In the genomic region with DNA sequence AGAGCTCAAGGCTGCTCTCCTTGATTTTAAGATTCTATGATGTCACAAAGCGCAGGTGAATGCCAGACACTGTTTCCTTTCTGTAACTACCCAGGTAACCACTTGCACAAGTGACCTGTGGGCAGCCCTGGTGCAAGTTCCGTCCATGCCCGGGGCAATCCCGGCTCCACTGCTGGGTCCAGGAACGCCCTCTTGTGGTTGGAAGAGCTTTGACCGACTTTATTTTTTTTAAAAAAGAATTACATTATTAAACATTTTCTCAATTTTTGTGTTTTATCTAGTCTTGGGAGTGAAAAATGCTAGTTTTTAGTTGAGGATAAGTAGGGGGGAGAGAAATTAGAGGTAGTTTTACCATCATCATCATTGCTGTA, we compare ENCODE assay signal across 8 cellular contexts.
DNase-seq lines count a peak whose midpoint lies in the region; ATAC-seq and TF ChIP-seq lines count a peak whose summit lies in the region.

No MANE protein-coding gene starts in this region.

- WGBS in H9 (ENCODE audit: extremely low coverage, insufficient read length, low lambda C conversion rate): no CpG with 5 or more reads among the region's 6 CpGs

- H3K27me3 ChIP-seq in H9 (ENCODE audit: insufficient read depth, low read length) (no peaks in the 10 kb centered on the region), skeletal muscle tissue (ENCODE audit: control insufficient read depth in 3 of 3, insufficient read depth in 3 of 3, low read length in 3 of 3) (no peaks in the 10 kb centered on the region)

- H2BK20ac ChIP-seq in H9 (ENCODE audit: low read depth, low read length, poor library complexity, severe bottlenecking): no peak overlapping the region

- no peaks in the 10 kb centered on the region for H3K79me1 ChIP-seq in H9 (ENCODE audit: insufficient read depth, low read depth, low read length, poor library complexity, severe bottlenecking)

- DNase-seq in H9 (peak; percentile 57), SKM-1 treated with dmso at 0.1 percent for 144 hours (lab: John Stamatoyannopoulos, UW; ENCODE audit: unreplicated experiment) (peak; percentile 35), head of caudate nucleus (peak in 24 of 42 donors; percentile 20 to 71 (median 38)), midbrain (lab: John Stamatoyannopoulos, UW) (no peak), NCI-H1105 treated with DMSO at 0.1 percent for 48 hours (lab: John Stamatoyannopoulos, UW) (no peak), NCI-H128 (lab: John Stamatoyannopoulos, UW; ENCODE audit: unreplicated experiment) (no peak)
- DNase-seq in activated T-cell treated with anti-CD3 and anti-CD28 coated beads, Interleukin-2, amount 50 U/mL, for 4 hours: no peak

- H3K27me3 Mint-ChIP-seq in H9 (ENCODE audit: low read depth): no peaks in the 10 kb centered on the region; the same call in 1 of the 2 replicates
- peaks cover 12% of the 10 kb centered on the region for H3K27me3 Mint-ChIP-seq in activated T-cell treated with anti-CD3 and anti-CD28 coated beads, Interleukin-2, amount 50 U/mL, for 4 hours (ENCODE audit: low read depth)

- peaks cover 6 to 7% of the 10 kb centered on the region in 2 experiments; a peak in 4 of 5 replicates for H3K9me3 Mint-ChIP-seq in H9
- H3K9me3 Mint-ChIP-seq in activated T-cell treated with anti-CD3 and anti-CD28 coated beads, Interleukin-2, amount 50 U/mL, for 4 hours: peaks cover 7% of the 10 kb centered on the region

- H3K56ac ChIP-seq in H9 (ENCODE audit: insufficient read length, low read depth, low read length): no peak overlapping the region

- H2BK15ac ChIP-seq in H9 (ENCODE audit: low read depth, low read length): no peak overlapping the region

- no peak overlapping the region for H2AFZ ChIP-seq in H9 (ENCODE audit: low read length)

- no peaks in the 10 kb centered on the region for H3K9me3 ChIP-seq in H9 (ENCODE audit: control insufficient read depth, low read depth, low read length)
- H3K9me3 ChIP-seq in skeletal muscle tissue (ENCODE audit: control insufficient read depth in 3 of 3, low read length in 3 of 3): no peaks in the 10 kb centered on the region

- H2BK5ac ChIP-seq in H9 (ENCODE audit: insufficient read length, low read length): no peak overlapping the region

- H3K9ac ChIP-seq in H9 (ENCODE audit: extremely low read depth, insufficient read length, low read length) (no peak overlapping the region), skeletal muscle tissue (ENCODE audit: low read depth in 1 of 3, low read length in 3 of 3) (peak overlapping the region; percentile 62 to 88 (median 81))

- H3K4me3 ChIP-seq in skeletal muscle tissue (ENCODE audit: low read length in 3 of 3): peak overlapping the region; percentile 30 to 70 (median 65)

- no peaks in the 10 kb centered on the region for H3K23me2 ChIP-seq in H9 (ENCODE audit: insufficient read length, low read depth, low read length, poor library complexity, severe bottlenecking)

- H3K4ac ChIP-seq in H9 (ENCODE audit: low read depth, low read length): no peak overlapping the region

- H4K20me1 ChIP-seq in H9 (ENCODE audit: control insufficient read depth, insufficient read depth, insufficient read length): no peaks in the 10 kb centered on the region

- H4K5ac ChIP-seq in H9 (ENCODE audit: insufficient read length, low read depth, low read length): no peak overlapping the region

- H2BK12ac ChIP-seq in H9 (ENCODE audit: insufficient read length, low read depth, low read length): no peak overlapping the region

- intact Hi-C loops in head of caudate nucleus (cut with DNase I): loop anchor here (5.0 to 10.0 kb wide), 2 partner anchors 145 to 692 kb away; no protein-coding TSS in a partner anchor

- H2BK120ac ChIP-seq in H9 (ENCODE audit: low read depth, low read length, poor library complexity, severe bottlenecking): no peak overlapping the region

- peaks cover 7 to 10% of the 10 kb centered on the region in 2 experiments; a peak in 3 of 4 replicates for H3K4me1 Mint-ChIP-seq in H9
- H3K4me1 Mint-ChIP-seq in activated T-cell treated with anti-CD3 and anti-CD28 coated beads, Interleukin-2, amount 50 U/mL, for 4 hours (ENCODE audit: low read depth): no peaks in the 10 kb centered on the region

- H3K14ac ChIP-seq in H9 (ENCODE audit: insufficient read depth, low read length): no peak overlapping the region

- H3K4me2 ChIP-seq in H9 (ENCODE audit: insufficient read depth, insufficient read length, low read length): no peak overlapping the region

- no peak overlapping the region for H3K4me3 Mint-ChIP-seq in H9
- no peak overlapping the region for H3K4me3 Mint-ChIP-seq in activated T-cell treated with anti-CD3 and anti-CD28 coated beads, Interleukin-2, amount 50 U/mL, for 4 hours

- H3K4me1 ChIP-seq in H9 (ENCODE audit: insufficient read depth, low read length) (no peaks in the 10 kb centered on the region; the same call in 1 of the 2 replicates), skeletal muscle tissue (ENCODE audit: control insufficient read depth in 3 of 3, insufficient read depth in 3 of 3, low read length in 3 of 3) (peaks cover 29 to 40% (median 39%) of the 10 kb centered on the region in 3 donors)

- peak; percentile 81 for TF ChIP-seq CTCF in H9 (conservative IDR thresholded peaks at IDR 0.05)

- H3K27ac ChIP-seq in H9 (ENCODE audit: insufficient read length, low read depth, low read length): no peak overlapping the region
- H3K27ac ChIP-seq in skeletal muscle tissue (ENCODE audit: low read depth, low read length): peak overlapping the region; percentile 91

- H3K18ac ChIP-seq in H9 (ENCODE audit: insufficient read length, low read depth, low read length): no peak overlapping the region

- H3K36me3 ChIP-seq in skeletal muscle tissue (ENCODE audit: control insufficient read depth in 3 of 3, insufficient read depth in 3 of 3, low read length in 3 of 3): no peaks in the 10 kb centered on the region

- no peak for ATAC-seq in activated T-cell treated with anti-CD3 and anti-CD28 coated beads, Interleukin-2, amount 50 U/mL, for 4 hours

- H3T11ph ChIP-seq in H9 (ENCODE audit: low read length): no peak overlapping the region

- H4K91ac ChIP-seq in H9 (ENCODE audit: insufficient read length, low read depth, low read length): no peak overlapping the region

- H3K27ac Mint-ChIP-seq in H9: no peak overlapping the region

- H3K23ac ChIP-seq in H9 (ENCODE audit: insufficient read length, low read depth, low read length): no peak overlapping the region

- H3K36me3 Mint-ChIP-seq in H9 (ENCODE audit: insufficient read depth in 1 of 3, low read depth in 3 of 3): peaks cover 0 to 25% (median 3%) of the 10 kb centered on the region in 3 experiments; a peak in 5 of 7 replicates
- H3K36me3 Mint-ChIP-seq in activated T-cell treated with anti-CD3 and anti-CD28 coated beads, Interleukin-2, amount 50 U/mL, for 4 hours (ENCODE audit: insufficient read depth): no peaks in the 10 kb centered on the region

- H4K8ac ChIP-seq in H9 (replicated peaks; ENCODE audit: insufficient read length, low read depth, low read length): no peak overlapping the region

- no peaks in the 10 kb centered on the region for H3K79me2 ChIP-seq in H9 (ENCODE audit: insufficient read depth, low read length)

- no peak overlapping the region for H2AK5ac ChIP-seq in H9 (ENCODE audit: insufficient read length, low read length)

Comparison
In these comparisons a context has a peak if more than half of its experiments do, and no peak if none do; other contexts are left out.
1. DNase-seq: peak in H9 (single experiment), SKM-1 treated with dmso at 0.1 percent for 144 hours (single experiment) and head of caudate nucleus (24 of 42); none in midbrain (single experiment), NCI-H1105 treated with DMSO at 0.1 percent for 48 hours (single experiment), NCI-H128 (single experiment) and activated T-cell treated with anti-CD3 and anti-CD28 coated beads, Interleukin-2, amount 50 U/mL, for 4 hours (single experiment).